In genomic region chr21:45555557-45556301, GRCh38 we compare ENCODE assay signal across 8 cellular contexts. TPM values are rescaled to one million over a fixed set of nuclear protein-coding genes. Genes with fewer than 3 reads are reported as not detected.
A peak's percentile ranks its signal among the peaks of the same experiment; 100 is the strongest.
DNase-seq lines count a peak whose midpoint lies in the region; ATAC-seq and TF ChIP-seq lines count a peak whose summit lies in the region.

No MANE protein-coding gene starts in this region.

- peaks cover 18% of the 10 kb centered on the region for H3K4me1 Mint-ChIP-seq in HFFc6 (ENCODE audit: low read depth)
- peaks cover 16% of the 10 kb centered on the region for H3K4me1 Mint-ChIP-seq in activated T-helper 2 cell treated with anti-CD3 and anti-CD28 coated beads, Interferon-gamma antibody, Interleukin-2, Interleukin-4, amounts not matched to agents 10 μg/mL and 5 μg/mL and 100 μg/mL, durations not matched to agents 14 hours and 24 hours and 36 hours (ENCODE audit: low read depth)

- no peaks in the 10 kb centered on the region for H3K36me3 Mint-ChIP-seq in HFFc6 (ENCODE audit: low read depth)
- no peaks in the 10 kb centered on the region for H3K36me3 Mint-ChIP-seq in activated T-helper 2 cell treated with anti-CD3 and anti-CD28 coated beads, Interferon-gamma antibody, Interleukin-2, Interleukin-4, amounts not matched to agents 10 μg/mL and 5 μg/mL and 100 μg/mL, durations not matched to agents 14 hours and 24 hours and 36 hours (ENCODE audit: low read depth)

- DNase-seq in DMS 273 treated with DMSO at 0.1 percent for 48 hours (lab: John Stamatoyannopoulos, UW) (peak; percentile 18), HFFc6 (peak; percentile 56), NT2/D1 (ENCODE audit: low read depth, low spot score) (peak; percentile 97), esophagus squamous epithelium (lab: John Stamatoyannopoulos, UW) (no peak)
- no peak for DNase-seq in activated T-helper 2 cell treated with anti-CD3 and anti-CD28 coated beads, Interferon-gamma antibody, Interleukin-2, Interleukin-4, amounts not matched to agents 10 μg/mL and 5 μg/mL and 100 μg/mL, durations not matched to agents 14 hours and 24 hours and 36 hours (ENCODE audit: low spot score)

- H3K4me1 ChIP-seq in NT2/D1 (ENCODE audit: insufficient read depth, insufficient read length), result peaks cover 39% of the 10 kb centered on the region
- peaks cover 6 to 34% (median 15%) of the 10 kb centered on the region in 3 donors for H3K4me1 ChIP-seq in esophagus squamous epithelium
- H3K4me1 ChIP-seq in muscle layer of colon (ENCODE audit: insufficient read depth, low read length), result no peaks in the 10 kb centered on the region

- H3K27me3 Mint-ChIP-seq in HFFc6 (ENCODE audit: insufficient read depth), result peaks cover 13% of the 10 kb centered on the region
- peaks cover under 1% of the 10 kb centered on the region for H3K27me3 Mint-ChIP-seq in activated T-helper 2 cell treated with anti-CD3 and anti-CD28 coated beads, Interferon-gamma antibody, Interleukin-2, Interleukin-4, amounts not matched to agents 10 μg/mL and 5 μg/mL and 100 μg/mL, durations not matched to agents 14 hours and 24 hours and 36 hours (ENCODE audit: low read depth)

- WGBS in esophagus squamous epithelium, 2 donors, result 0% methylated on average over 4 to 11 of the region's 62 CpGs

- peak overlapping the region; percentile 56 to 94 (median 78) for H3K27ac ChIP-seq in esophagus squamous epithelium
- H3K27ac ChIP-seq in muscle layer of colon (ENCODE audit: low read depth, low read length), result peak overlapping the region; percentile 77
- peak overlapping the region; percentile 44 for H3K27ac ChIP-seq in temporal lobe (ENCODE audit: low read depth, low read length)

- H3K27ac Mint-ChIP-seq in HFFc6, result peak overlapping the region; percentile 62
- no peak overlapping the region for H3K27ac Mint-ChIP-seq in activated T-helper 2 cell treated with anti-CD3 and anti-CD28 coated beads, Interferon-gamma antibody, Interleukin-2, Interleukin-4, amounts not matched to agents 10 μg/mL and 5 μg/mL and 100 μg/mL, durations not matched to agents 14 hours and 24 hours and 36 hours

- H3K9me3 ChIP-seq in NT2/D1 (ENCODE audit: insufficient read depth, low read length) (no peaks in the 10 kb centered on the region), esophagus squamous epithelium (no peaks in the 10 kb centered on the region), muscle layer of colon (ENCODE audit: low read length) (no peaks in the 10 kb centered on the region)

- H3K36me3 ChIP-seq in NT2/D1 (ENCODE audit: insufficient read depth, insufficient read length, low read length) (peaks cover 2% of the 10 kb centered on the region), esophagus squamous epithelium (no peaks in the 10 kb centered on the region), muscle layer of colon (ENCODE audit: insufficient read depth, low read length) (no peaks in the 10 kb centered on the region)

- peak overlapping the region; percentile 74 for H3K4me3 Mint-ChIP-seq in HFFc6
- peak overlapping the region; percentile 17 for H3K4me3 Mint-ChIP-seq in activated T-helper 2 cell treated with anti-CD3 and anti-CD28 coated beads, Interferon-gamma antibody, Interleukin-2, Interleukin-4, amounts not matched to agents 10 μg/mL and 5 μg/mL and 100 μg/mL, durations not matched to agents 14 hours and 24 hours and 36 hours (ENCODE audit: low read depth)

- intact Hi-C loops in activated T-helper 2 cell treated with anti-CD3 and anti-CD28 coated beads, Interferon-gamma antibody, Interleukin-2, Interleukin-4, amounts not matched to agents 10 μg/mL and 5 μg/mL and 100 μg/mL, durations not matched to agents 14 hours and 24 hours and 36 hours (cut with micrococcal nuclease), result loop anchor here (1.0 kb wide), 3 partner anchors 41 to 265 kb away; partner anchors contain the start of gene PCBP3
- intact Hi-C loops in esophagus squamous epithelium (cut with DNase I), result loop anchor here (5.0 kb wide), 2 partner anchors 42 to 267 kb away; no protein-coding TSS in a partner anchor

- no peak for ATAC-seq in HG02970 (IDR thresholded peaks at IDR 0.05; ENCODE audit: low FRiP score, unreplicated experiment)

- H3K27me3 ChIP-seq in NT2/D1 (ENCODE audit: insufficient read depth, insufficient read length) (peaks cover 6% of the 10 kb centered on the region), esophagus squamous epithelium (peaks cover 0 to 49% (median 0%) of the 10 kb centered on the region in 4 donors), muscle layer of colon (ENCODE audit: control insufficient read depth in 1 of 2, insufficient read depth in 2 of 2, low read length in 2 of 2) (peaks cover 0 to 7% of the 10 kb centered on the region in 2 donors)

- H3K4me3 ChIP-seq in NT2/D1 (ENCODE audit: insufficient read length, low read depth) (peak overlapping the region; percentile 64), esophagus squamous epithelium (peak overlapping the region; percentile 23 to 70 (median 42)), muscle layer of colon (ENCODE audit: low read depth in 1 of 2, low read length in 2 of 2) (peak overlapping the region in 1 of 2 donors; percentile 14)

- no peak for TF ChIP-seq POLR2A in esophagus squamous epithelium (IDR thresholded peaks at IDR 0.05)

- TF ChIP-seq CTCF in HFFc6 (IDR thresholded peaks at IDR 0.05), result peak; percentile 82
- peak in 5 of 6 experiments; percentile 46 to 84 (median 81) for TF ChIP-seq CTCF in esophagus squamous epithelium (IDR thresholded peaks at IDR 0.05)

- H3K9me3 Mint-ChIP-seq in HFFc6, result no peaks in the 10 kb centered on the region
- no peaks in the 10 kb centered on the region for H3K9me3 Mint-ChIP-seq in activated T-helper 2 cell treated with anti-CD3 and anti-CD28 coated beads, Interferon-gamma antibody, Interleukin-2, Interleukin-4, amounts not matched to agents 10 μg/mL and 5 μg/mL and 100 μg/mL, durations not matched to agents 14 hours and 24 hours and 36 hours

- peak overlapping the region; percentile 87 for H3K9ac ChIP-seq in NT2/D1 (ENCODE audit: insufficient read length, low read depth)
- no peak overlapping the region for H3K9ac ChIP-seq in muscle layer of colon (ENCODE audit: low read length)

RNA-seq across cellular contexts. Expression of gene SLC19A1, which starts 13.5 kb away (rescaled TPM):
- 10 to 100 TPM; 12.3 to 15.9 (median 14.6) TPM for total RNA-seq in HFFc6 (2021; fragmentation: NEBNext Ultra II Directional; extraction: Animal tissue kit (Norgen Biotek cat#: 25700))
- total RNA-seq in activated T-helper 2 cell treated with anti-CD3 and anti-CD28 coated beads, Interferon-gamma antibody, Interleukin-2, Interleukin-4, amounts not matched to agents 10 μg/mL and 5 μg/mL and 100 μg/mL, durations not matched to agents 14 hours and 24 hours and 36 hours, result 68.1 and 72.7 TPM in 2 replicates
- 1 to 10 TPM; 1.6 to 4.6 (median 2.9) TPM for total RNA-seq in esophagus squamous epithelium
- 7.4 TPM for total RNA-seq in temporal lobe

Comparison
In these comparisons a context has a peak if more than half of its experiments do, and no peak if none do; other contexts are left out.
1. DNase-seq: peak in DMS 273 treated with DMSO at 0.1 percent for 48 hours (single experiment), HFFc6 (single experiment) and NT2/D1 (single experiment); none in activated T-helper 2 cell treated with anti-CD3 and anti-CD28 coated beads, Interferon-gamma antibody, Interleukin-2, Interleukin-4, amounts not matched to agents 10 μg/mL and 5 μg/mL and 100 μg/mL, durations not matched to agents 14 hours and 24 hours and 36 hours (single experiment) and esophagus squamous epithelium (single experiment).
2. Peak in every context shown above with its lines, with median percentiles within 50 percentile points of each other: H3K27ac ChIP-seq.